ENCODE assay signal across 9 cellular contexts in genomic region chr13:41916173-41916954, GRCh38. TPM values are rescaled to one million over a fixed set of nuclear protein-coding genes. Genes with fewer than 3 reads are reported as not detected.
DNase-seq lines count a peak whose midpoint lies in the region; ATAC-seq and TF ChIP-seq lines count a peak whose summit lies in the region.
"Had no signal": no experiment of that assay in that cellular context is flagged by ENCODE, and none has a peak within 500 bp of the region (broad histone marks: within the 10 kb centered on the region; RNA-seq: fewer than 3 reads in every experiment).

No MANE protein-coding gene starts in this region.

- H3K27ac ChIP-seq in adrenal gland (peak overlapping the region in 1 of 5 donors; percentile 21), lower lobe of right lung (no peak overlapping the region)
- H3K27ac ChIP-seq: VCaP had no signal

- H3K27me3 ChIP-seq in H7 (ENCODE audit: control insufficient read depth, insufficient read depth, low read length) (no peaks in the 10 kb centered on the region), adrenal gland (no peaks in the 10 kb centered on the region), lower lobe of right lung (ENCODE audit: low read depth) (no peaks in the 10 kb centered on the region)

- peak overlapping the region; percentile 85 for H3K4me3 Mint-ChIP-seq in activated naive CD8-positive, alpha-beta T cell

- H3K36me3 ChIP-seq in H7 (replicated peaks; ENCODE audit: control insufficient read depth, insufficient read depth, low read length), result no peaks in the 10 kb centered on the region
- no peaks in the 10 kb centered on the region for H3K36me3 ChIP-seq in adrenal gland (replicated peaks in 1 of 2)
- H3K36me3 ChIP-seq in lower lobe of right lung, result no peaks in the 10 kb centered on the region

- H3K4me3 ChIP-seq in H7 (ENCODE audit: insufficient read depth, low read depth, low read length), result no peak overlapping the region
- peak overlapping the region in 1 of 4 donors; percentile 32 for H3K4me3 ChIP-seq in adrenal gland
- no peak overlapping the region for H3K4me3 ChIP-seq in lower lobe of right lung

- H3K4me1 ChIP-seq in adrenal gland (replicated peaks in 1 of 2), result peaks cover 26 to 35% of the 10 kb centered on the region in 2 donors
- peaks cover 16% of the 10 kb centered on the region for H3K4me1 ChIP-seq in lower lobe of right lung

- H3K9me3 Mint-ChIP-seq in activated naive CD8-positive, alpha-beta T cell (ENCODE audit: low read depth), result no peaks in the 10 kb centered on the region

- H3K9me3 ChIP-seq in adrenal gland (replicated peaks in 1 of 3), result no peaks in the 10 kb centered on the region
- no peaks in the 10 kb centered on the region for H3K9me3 ChIP-seq in lower lobe of right lung

- no peaks in the 10 kb centered on the region for H3K27me3 Mint-ChIP-seq in activated naive CD8-positive, alpha-beta T cell

- peak overlapping the region; percentile 95 for H3K27ac Mint-ChIP-seq in activated naive CD8-positive, alpha-beta T cell

- TF ChIP-seq POLR2A in adrenal gland (IDR thresholded peaks at IDR 0.05), result no peak

- peak; percentile 95 for ATAC-seq in GM21390 (IDR thresholded peaks at IDR 0.05; ENCODE audit: unreplicated experiment)
- peak; percentile 84 for ATAC-seq in HG03571 (IDR thresholded peaks at IDR 0.05; ENCODE audit: unreplicated experiment)
- ATAC-seq in lower lobe of right lung, result no peak

- whole genome bisulfite sequencing in adrenal gland, 4 donors, result 26 to 40% (median 32%) methylated on average over 5 of the region's 5 CpGs

- DNase-seq in GDM1 (lab: John Stamatoyannopoulos, UW) (peak; percentile 34), left kidney (ENCODE audit: low read depth, low spot score) (peak; percentile 3), H7 (no peak), adrenal gland (no peak), lower lobe of right lung (no peak)

- intact Hi-C loops in adrenal gland (cut with DNase I), result no loop called here
- intact Hi-C loops in lower lobe of right lung (cut with DNase I), result no loop called here

- peaks cover 63% of the 10 kb centered on the region for H3K4me1 Mint-ChIP-seq in activated naive CD8-positive, alpha-beta T cell (ENCODE audit: low read depth)

- no peak for TF ChIP-seq CTCF in adrenal gland (IDR thresholded peaks at IDR 0.05)
- no peak for TF ChIP-seq CTCF in lower lobe of right lung (IDR thresholded peaks at IDR 0.05)

- H3K36me3 Mint-ChIP-seq in activated naive CD8-positive, alpha-beta T cell, result peaks cover 9% of the 10 kb centered on the region

RNA-seq across cellular contexts. Expression of gene VWA8, which starts 44.5 kb away (rescaled TPM):
- 11.1 and 15.2 TPM in 2 replicates for total RNA-seq in H7 (2014; rRNA removed; shearing (Covaris generic))
- total RNA-seq in adrenal gland, result 10 to 100 TPM; 18.5 to 45.4 (median 36.2) TPM
- 10 to 100 TPM in 1 of 3 donors, 1 to 10 TPM in 2; 8.1 to 23.1 (median 8.8) TPM for polyA plus RNA-seq in adrenal gland
- total RNA-seq in lower lobe of right lung, result 18.2 TPM

Comparison
In these comparisons a context has a peak if more than half of its experiments do, and no peak if none do; other contexts are left out.
1. DNase-seq: peak in GDM1 (single experiment) and left kidney (single experiment); none in H7 (single experiment), adrenal gland (0 of 7) and lower lobe of right lung (single experiment).
2. ATAC-seq: peak in GM21390 (single experiment) and HG03571 (single experiment); none in lower lobe of right lung (0 of 2).